ENCODE assay signal across 9 cellular contexts in genomic region chr14:24273422-24273998, GRCh38. TPM values are rescaled to one million over a fixed set of nuclear protein-coding genes. Genes with fewer than 3 reads are reported as not detected.
DNase-seq lines count a peak whose midpoint lies in the region; ATAC-seq and TF ChIP-seq lines count a peak whose summit lies in the region.
"Had no signal": no experiment of that assay in that cellular context is flagged by ENCODE, and none has a peak within 500 bp of the region (broad histone marks: within the 10 kb centered on the region; RNA-seq: fewer than 3 reads in every experiment).

No MANE protein-coding gene starts in this region.

- TF ChIP-seq POLR2A in lower leg skin (IDR thresholded peaks at IDR 0.05): no peak

- H3K4me3 Mint-ChIP-seq in CD4-positive, alpha-beta T cell: peak overlapping the region; percentile 65
- no peak overlapping the region for H3K4me3 Mint-ChIP-seq in HFFc6

- H3K4me3 ChIP-seq in lung (no peak overlapping the region), lower leg skin (ENCODE audit: low read depth, poor library complexity, severe bottlenecking) (no peak overlapping the region)

- H3K27ac Mint-ChIP-seq in CD4-positive, alpha-beta T cell: peak overlapping the region; percentile 97
- no peak overlapping the region for H3K27ac Mint-ChIP-seq in HFFc6
- peak overlapping the region; percentile 68 to 73 for H3K27ac Mint-ChIP-seq in activated naive CD4-positive, alpha-beta T cell treated with anti-CD3 and anti-CD28 coated beads, Interleukin-2, amount 50 U/mL, for 72 hours

- H3K27me3 Mint-ChIP-seq in CD4-positive, alpha-beta T cell: no peaks in the 10 kb centered on the region
- H3K27me3 Mint-ChIP-seq in HFFc6 (ENCODE audit: insufficient read depth): peaks cover 3% of the 10 kb centered on the region; the same call in 1 of the 2 replicates

- peaks cover 54% of the 10 kb centered on the region for H3K4me1 Mint-ChIP-seq in CD4-positive, alpha-beta T cell (ENCODE audit: low read depth)
- H3K4me1 Mint-ChIP-seq in HFFc6 (ENCODE audit: low read depth): peaks cover 38% of the 10 kb centered on the region

- H3K9me3 Mint-ChIP-seq in CD4-positive, alpha-beta T cell: no peaks in the 10 kb centered on the region
- H3K9me3 Mint-ChIP-seq in HFFc6: no peaks in the 10 kb centered on the region
- peaks cover 0 to 4% of the 10 kb centered on the region in 2 donors for H3K9me3 Mint-ChIP-seq in activated naive CD4-positive, alpha-beta T cell treated with anti-CD3 and anti-CD28 coated beads, Interleukin-2, amount 50 U/mL, for 72 hours

- H3K36me3 ChIP-seq in lung (ENCODE audit: control insufficient read depth in 2 of 2, insufficient read depth in 2 of 2, low read length in 2 of 2): peaks cover 0 to 10% of the 10 kb centered on the region in 2 donors

- peak overlapping the region; percentile 54 for H3K27ac ChIP-seq in CD4-positive, alpha-beta T cell (ENCODE audit: low read depth, low read length)
- peak overlapping the region; percentile 0 to 79 for H3K27ac ChIP-seq in lung (ENCODE audit: low read depth in 1 of 2, low read length in 1 of 2)

- H3K9me3 ChIP-seq in CD4-positive, alpha-beta T cell (ENCODE audit: control insufficient read depth, low read length): no peaks in the 10 kb centered on the region
- H3K9me3 ChIP-seq in lung (ENCODE audit: control insufficient read depth in 2 of 2, insufficient read depth in 1 of 2, low read length in 1 of 2): no peaks in the 10 kb centered on the region

- 52 to 66% methylated on average over 3 of the region's 3 CpGs for WGBS in lung, 2 donors
- 39 to 77% methylated on average over 3 of the region's 3 CpGs for WGBS in lower leg skin, 2 donors

- ATAC-seq in CD4-positive, alpha-beta T cell (ENCODE audit: poor library complexity): no peak
- no peak for ATAC-seq in activated naive CD4-positive, alpha-beta T cell treated with anti-CD3 and anti-CD28 coated beads, Interleukin-2, amount 50 U/mL, for 72 hours
- no peak for ATAC-seq in lung (ENCODE audit: insufficient read depth, low FRiP score)

- CTCF ChIA-PET in CD4-positive, alpha-beta T cell (lab: Charles Lee): interaction anchor here (1.0 to 1.5 kb wide), 4 partner anchors 23 to 165 kb away, joined by 3 to 8 read pairs (median 4); partner anchors contain the start of genes CIDEB and TINF2

- no peaks in the 10 kb centered on the region for H3K27me3 ChIP-seq in CD4-positive, alpha-beta T cell (ENCODE audit: control insufficient read depth, insufficient read depth, low read length)
- no peaks in the 10 kb centered on the region for H3K27me3 ChIP-seq in lung (ENCODE audit: control insufficient read depth, insufficient read depth)

- intact Hi-C loops in CD4-positive, alpha-beta T cell (cut with DNase I, micrococcal nuclease): loop anchor here in 1 of 2 experiments (5.0 kb wide), 2 partner anchors 39 to 41 kb away; partner anchors contain the start of genes GMPR2, LTB4R, LTB4R2 and NEDD8
- intact Hi-C loops in lower leg skin (cut with DNase I; ENCODE audit: low total_unique reads): no loop called here

- no peak for TF ChIP-seq CTCF in CD4-positive, alpha-beta T cell (IDR thresholded peaks at IDR 0.05)
- TF ChIP-seq CTCF in HFFc6 (IDR thresholded peaks at IDR 0.05) (peak; percentile 28; the same call in 1 of the 2 replicates), lung (IDR thresholded peaks at IDR 0.05; ENCODE audit: control extremely low read depth, extremely low read depth) (no peak), lower leg skin (IDR thresholded peaks at IDR 0.05) (no peak)

- H3K4me1 ChIP-seq in lung (ENCODE audit: control insufficient read depth in 2 of 2, insufficient read depth in 2 of 2, low read length in 2 of 2): peaks cover 4 to 6% of the 10 kb centered on the region in 2 donors

- peaks cover 23% of the 10 kb centered on the region for H3K36me3 Mint-ChIP-seq in CD4-positive, alpha-beta T cell (ENCODE audit: low read depth)
- 0 out of 2 replicates have a peak, but pooled peaks cover 4% of the 10 kb centered on the region for H3K36me3 Mint-ChIP-seq in HFFc6 (ENCODE audit: low read depth)
- peaks cover 4 to 5% of the 10 kb centered on the region in 2 donors for H3K36me3 Mint-ChIP-seq in activated naive CD4-positive, alpha-beta T cell treated with anti-CD3 and anti-CD28 coated beads, Interleukin-2, amount 50 U/mL, for 72 hours

- POLR2A ChIA-PET in CD4-positive, alpha-beta T cell (lab: Charles Lee): interaction anchor here (0.8 to 1.7 kb wide), 8 partner anchors 26 to 193 kb away, joined by 3 to 19 read pairs (median 3); partner anchors contain the start of genes CBLN3, CHMP4A, CIDEB and DHRS1

- DNase-seq in CD4-positive, alpha-beta T cell: no peak
- DNase-seq in HFFc6 (no peak), lung (ENCODE audit: low spot score) (no peak), lower leg skin (ENCODE audit: low spot score in 2 of 2) (no peak), activated gamma-delta T cell treated with Interleukin-2 at 50 U/mL for 16 hours (no peak), glomerular visceral epithelial cell (ENCODE audit: extremely low spot score) (no peak), NCI-H146 treated with DMSO at 0.1 percent for 48 hours (lab: John Stamatoyannopoulos, UW; ENCODE audit: unreplicated experiment) (no peak)
- DNase-seq in activated naive CD4-positive, alpha-beta T cell treated with anti-CD3 and anti-CD28 coated beads, Interleukin-2, amount 50 U/mL, for 72 hours (ENCODE audit: low spot score in 2 of 2): no peak
- DNase-seq: NCI-H1048 had no signal

RNA-seq across cellular contexts. Expression of gene RABGGTA, which starts 2.1 kb away (rescaled TPM):
- total RNA-seq in CD4-positive, alpha-beta T cell: 10 to 100 TPM; 52.3 to 55.2 TPM
- total RNA-seq in HFFc6 (2021; fragmentation: NEBNext Ultra II Directional; extraction: Animal tissue kit (Norgen Biotek cat#: 25700)): 10 to 100 TPM; 25.4 to 31.4 (median 27.3) TPM
- total RNA-seq in activated naive CD4-positive, alpha-beta T cell treated with anti-CD3 and anti-CD28 coated beads, Interleukin-2, amount 50 U/mL, for 72 hours: 10 to 100 TPM; 58.6 to 67.0 TPM
- 10 to 100 TPM; 19.7 to 55.8 TPM for total RNA-seq in lung
- 10 to 100 TPM; 40.3 to 45.4 TPM for polyA plus RNA-seq in lung
- total RNA-seq in lower leg skin: 10 to 100 TPM; 35.5 to 69.4 (median 44.7) TPM

RNA-seq across cellular contexts. Expression of gene TGM1, which starts 10.5 kb away (rescaled TPM):
- 1 to 10 TPM; 3.5 to 3.9 TPM for total RNA-seq in CD4-positive, alpha-beta T cell
- 1 to 10 TPM in 5 of 6 experiments, under 1 TPM in 1; 0.97 to 2.9 (median 1.3) TPM for total RNA-seq in HFFc6 (2021; fragmentation: NEBNext Ultra II Directional; extraction: Animal tissue kit (Norgen Biotek cat#: 25700))
- total RNA-seq in activated naive CD4-positive, alpha-beta T cell treated with anti-CD3 and anti-CD28 coated beads, Interleukin-2, amount 50 U/mL, for 72 hours: 10 to 100 TPM in 1 of 2 donors, 1 to 10 TPM in 1; 7.9 to 31.6 TPM
- total RNA-seq in lung (1 to 10 TPM; 1.9 to 8.8 TPM), lower leg skin (100 to 1,000 TPM; 160 to 283 (median 235) TPM)
- polyA plus RNA-seq in lung: 10 to 100 TPM in 1 of 2 donors, 1 to 10 TPM in 1; 9.8 to 11.3 TPM

RNA-seq across cellular contexts. Expression of gene DHRS1, which starts 26.1 kb away (rescaled TPM):
- total RNA-seq in CD4-positive, alpha-beta T cell: 10 to 100 TPM; 21.5 to 23.5 TPM
- 10 to 100 TPM; 32.9 to 42.2 (median 39.1) TPM for total RNA-seq in HFFc6 (2021; fragmentation: NEBNext Ultra II Directional; extraction: Animal tissue kit (Norgen Biotek cat#: 25700))
- total RNA-seq in activated naive CD4-positive, alpha-beta T cell treated with anti-CD3 and anti-CD28 coated beads, Interleukin-2, amount 50 U/mL, for 72 hours: 10 to 100 TPM; 13.3 to 17.7 TPM
- 10 to 100 TPM; 20.8 to 24.0 TPM for total RNA-seq in lung
- polyA plus RNA-seq in lung: 10 to 100 TPM; 20.6 to 27.8 TPM
- total RNA-seq in lower leg skin: 100 to 1,000 TPM in 1 of 4 donors, 10 to 100 TPM in 3; 55.0 to 112 (median 90.6) TPM

RNA-seq across cellular contexts. Expression of gene NOP9, which starts 26.1 kb away (rescaled TPM):
- total RNA-seq in CD4-positive, alpha-beta T cell: 10 to 100 TPM; 25.9 to 27.5 TPM
- total RNA-seq in HFFc6 (2021; fragmentation: NEBNext Ultra II Directional; extraction: Animal tissue kit (Norgen Biotek cat#: 25700)): 10 to 100 TPM; 25.4 to 31.1 (median 28.1) TPM
- 10 to 100 TPM; 30.5 TPM for total RNA-seq in activated naive CD4-positive, alpha-beta T cell treated with anti-CD3 and anti-CD28 coated beads, Interleukin-2, amount 50 U/mL, for 72 hours
- total RNA-seq in lung (10 to 100 TPM; 14.1 to 25.9 TPM), lower leg skin (10 to 100 TPM; 13.8 to 20.4 (median 17.6) TPM)
- 10 to 100 TPM; 12.1 to 13.5 TPM for polyA plus RNA-seq in lung

RNA-seq across cellular contexts. Expression of gene TINF2, which starts 31.1 kb away (rescaled TPM):
- 100 to 1,000 TPM; 110 to 113 TPM for total RNA-seq in CD4-positive, alpha-beta T cell
- total RNA-seq in HFFc6 (2021; fragmentation: NEBNext Ultra II Directional; extraction: Animal tissue kit (Norgen Biotek cat#: 25700)): 10 to 100 TPM; 54.2 to 73.4 (median 67.5) TPM
- total RNA-seq in activated naive CD4-positive, alpha-beta T cell treated with anti-CD3 and anti-CD28 coated beads, Interleukin-2, amount 50 U/mL, for 72 hours: 100 to 1,000 TPM in 1 of 2 donors, 10 to 100 TPM in 1; 80.0 to 101 TPM
- total RNA-seq in lung (10 to 100 TPM; 48.2 to 89.1 TPM), lower leg skin (10 to 100 TPM; 52.5 to 70.9 (median 60.0) TPM)
- polyA plus RNA-seq in lung: 10 to 100 TPM; 45.2 to 82.6 TPM

Comparison
In these comparisons a context has a peak if more than half of its experiments do, and no peak if none do; other contexts are left out.
1. RNA of gene TGM1, which starts 10.5 kb away (total RNA-seq): 160 to 283 TPM in lower leg skin; 7.9 to 31.6 TPM in activated naive CD4-positive, alpha-beta T cell treated with anti-CD3 and anti-CD28 coated beads, Interleukin-2, amount 50 U/mL, for 72 hours, 1.9 to 8.8 TPM in lung, 3.5 to 3.9 TPM in CD4-positive, alpha-beta T cell and 0.97 to 2.9 TPM in HFFc6; every median in the first group is over 4 times any median in the second.